ENCODE assay signal across 1 cellular context in genomic region chrX:70954871-70955270, GRCh38.
TF ChIP-seq lines count a peak whose summit lies in the region.

No MANE protein-coding gene starts in this region.

TF ChIP-seq in HepG2, 621 proteins besides CTCF, POLR2A, EP300 and RAD21:
- no peak for TF ChIP-seq BCL3 (CRISPR knock-in tag; IDR thresholded peaks at IDR 0.05)
- TF ChIP-seq TEF (CRISPR knock-in tag; IDR thresholded peaks at IDR 0.05): no peak
- TF ChIP-seq HES4 (CRISPR knock-in tag; IDR thresholded peaks at IDR 0.05; ENCODE audit: borderline replicate concordance): no peak
- TF ChIP-seq ZNF749 (CRISPR knock-in tag; IDR thresholded peaks at IDR 0.05; ENCODE audit: borderline replicate concordance): no peak
- no peak for TF ChIP-seq ZBTB21 (CRISPR knock-in tag; IDR thresholded peaks at IDR 0.05)
- no peak for TF ChIP-seq CREM (IDR thresholded peaks at IDR 0.05)
- no peak for TF ChIP-seq CREM (CRISPR knock-in tag; IDR thresholded peaks at IDR 0.05)
- TF ChIP-seq ZBTB40 (IDR thresholded peaks at IDR 0.05): peak; percentile 67
- no peak for TF ChIP-seq ZBTB40 (CRISPR knock-in tag; IDR thresholded peaks at IDR 0.05)
